1 cellular context compared by ENCODE assay signal in genomic region chr15:87626835-87627234, GRCh38.
A peak's percentile ranks its signal among the peaks of the same experiment; 100 is the strongest.
TF ChIP-seq lines count a peak whose summit lies in the region.

No MANE protein-coding gene starts in this region.

TF ChIP-seq in K562, 482 proteins besides CTCF, POLR2A, EP300 and RAD21 (continued from another document and continues in another):
- no peak for TF ChIP-seq AFF1 (IDR thresholded peaks at IDR 0.05; ENCODE audit: low read depth in 1 of 2, partially characterized antibody in 2 of 2)
- no peak for TF ChIP-seq ZNF778 (CRISPR knock-in tag; IDR thresholded peaks at IDR 0.05)
- TF ChIP-seq BRF1 (IDR thresholded peaks at IDR 0.05; ENCODE audit: borderline replicate concordance, extremely low read depth, insufficient read length), result no peak
- peak; percentile 77 for TF ChIP-seq MTA2 (IDR thresholded peaks at IDR 0.05; ENCODE audit: low read depth)
- TF ChIP-seq POU5F1 (IDR thresholded peaks at IDR 0.05; ENCODE audit: borderline replicate concordance, low read depth, low read length, partially characterized antibody), result no peak
- no peak for TF ChIP-seq SMARCA5 (IDR thresholded peaks at IDR 0.05)
- TF ChIP-seq ZNF280A (IDR thresholded peaks at IDR 0.05; ENCODE audit: low read depth, partially characterized antibody), result no peak
- TF ChIP-seq ZNF197 (CRISPR knock-in tag; IDR thresholded peaks at IDR 0.05; ENCODE audit: low read depth), result no peak
- peak; percentile 47; the same call in 1 of the 2 replicates for TF ChIP-seq GATA2 (CRISPR knock-in tag; IDR thresholded peaks at IDR 0.05)
- no peak for TF ChIP-seq NR2C1 (IDR thresholded peaks at IDR 0.05)
- TF ChIP-seq NR2C1 (tag; IDR thresholded peaks at IDR 0.05), result no peak
- TF ChIP-seq ERF (CRISPR knock-in tag; IDR thresholded peaks at IDR 0.05), result no peak
- no peak for TF ChIP-seq ZMIZ1 (IDR thresholded peaks at IDR 0.05; ENCODE audit: low read depth in 2 of 2, low read length in 2 of 2)
- no peak for TF ChIP-seq FOXJ3 (CRISPR knock-in tag; IDR thresholded peaks at IDR 0.05)
- no peak for TF ChIP-seq MGA (IDR thresholded peaks at IDR 0.05)
- TF ChIP-seq RCOR1 (IDR thresholded peaks at IDR 0.05; ENCODE audit: borderline replicate concordance in 1 of 2, low read depth in 2 of 2, low read length in 2 of 2), result peak in 1 of 2 experiments; percentile 33; a peak in 1 of 4 replicates
- TF ChIP-seq E2F5 (CRISPR knock-in tag; IDR thresholded peaks at IDR 0.05), result no peak
- TF ChIP-seq HSF4 (CRISPR knock-in tag; IDR thresholded peaks at IDR 0.05; ENCODE audit: borderline replicate concordance), result no peak
- TF ChIP-seq TRIM24 (IDR thresholded peaks at IDR 0.05), result peak; percentile 59 to 78; a peak in 3 of 4 replicates
- TF ChIP-seq JUN (IDR thresholded peaks at IDR 0.05; ENCODE audit: borderline replicate concordance, low read depth, low read length), result no peak
- no peak for TF ChIP-seq JUN (CRISPR knock-in tag; IDR thresholded peaks at IDR 0.05; ENCODE audit: borderline replicate concordance)
- peak; percentile 50; the same call in 1 of the 2 replicates for TF ChIP-seq KLF16 (IDR thresholded peaks at IDR 0.05)
- no peak for TF ChIP-seq EP400 (IDR thresholded peaks at IDR 0.05)
- TF ChIP-seq PBX2 (CRISPR knock-in tag; IDR thresholded peaks at IDR 0.05; ENCODE audit: low read depth), result no peak
- TF ChIP-seq PBX2 (tag; conservative IDR thresholded peaks at IDR 0.05; ENCODE audit: low read depth), result peak; percentile 69
- no peak for TF ChIP-seq BMI1 (IDR thresholded peaks at IDR 0.05; ENCODE audit: low read length)
- no peak for TF ChIP-seq USF2 (CRISPR knock-in tag; IDR thresholded peaks at IDR 0.05)
- TF ChIP-seq MEIS2 (IDR thresholded peaks at IDR 0.05; ENCODE audit: partially characterized antibody), result peak; percentile 89
